In the genomic region with DNA sequence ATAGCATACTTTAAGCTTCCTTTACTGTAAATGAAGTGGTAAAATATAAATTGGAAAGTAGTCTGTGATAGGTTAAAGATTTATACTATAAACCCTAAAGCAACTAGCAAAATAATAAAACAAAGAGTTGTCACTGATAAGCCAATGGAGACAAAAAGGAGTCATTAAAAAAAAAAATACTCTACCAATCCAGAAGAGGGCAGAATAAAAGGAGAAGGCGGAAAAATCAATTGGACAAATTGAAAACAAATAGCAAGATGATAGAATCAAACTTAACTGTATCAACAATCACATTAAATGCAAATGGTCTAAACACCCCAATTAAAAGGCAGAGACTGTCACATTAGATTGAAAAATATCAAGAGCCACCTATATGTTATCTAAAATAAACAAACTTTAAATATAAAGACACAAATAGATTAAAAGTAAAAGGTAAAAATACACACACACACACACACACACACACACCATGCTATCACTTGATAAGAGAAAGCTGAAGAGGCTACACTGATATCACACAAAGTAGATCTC, we compare ENCODE assay signal across 1 cellular context.
TF ChIP-seq lines count a peak whose summit lies in the region.

No MANE protein-coding gene starts in this region.

TF ChIP-seq in WTC11, 78 proteins besides CTCF, POLR2A, EP300 and RAD21:
- TF ChIP-seq GTF2I (CRISPR knock-in tag; conservative IDR thresholded peaks at IDR 0.05) (no peak), NR2C2 (CRISPR knock-in tag; IDR thresholded peaks at IDR 0.05) (no peak), OVOL2 (CRISPR knock-in tag; IDR thresholded peaks at IDR 0.05; ENCODE audit: borderline replicate concordance) (no peak), ELF4 (CRISPR knock-in tag; IDR thresholded peaks at IDR 0.05; ENCODE audit: low read depth) (no peak)
- TF ChIP-seq, protein P1, sequence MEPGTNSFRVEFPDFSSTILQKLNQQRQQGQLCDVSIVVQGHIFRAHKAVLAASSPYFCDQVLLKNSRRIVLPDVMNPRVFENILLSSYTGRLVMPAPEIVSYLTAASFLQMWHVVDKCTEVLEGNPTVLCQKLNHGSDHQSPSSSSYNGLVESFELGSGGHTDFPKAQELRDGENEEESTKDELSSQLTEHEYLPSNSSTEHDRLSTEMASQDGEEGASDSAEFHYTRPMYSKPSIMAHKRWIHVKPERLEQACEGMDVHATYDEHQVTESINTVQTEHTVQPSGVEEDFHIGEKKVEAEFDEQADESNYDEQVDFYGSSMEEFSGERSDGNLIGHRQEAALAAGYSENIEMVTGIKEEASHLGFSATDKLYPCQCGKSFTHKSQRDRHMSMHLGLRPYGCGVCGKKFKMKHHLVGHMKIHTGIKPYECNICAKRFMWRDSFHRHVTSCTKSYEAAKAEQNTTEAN (CRISPR knock-in tag; IDR thresholded peaks at IDR 0.05), result no peak
- TF ChIP-seq, protein P2, sequence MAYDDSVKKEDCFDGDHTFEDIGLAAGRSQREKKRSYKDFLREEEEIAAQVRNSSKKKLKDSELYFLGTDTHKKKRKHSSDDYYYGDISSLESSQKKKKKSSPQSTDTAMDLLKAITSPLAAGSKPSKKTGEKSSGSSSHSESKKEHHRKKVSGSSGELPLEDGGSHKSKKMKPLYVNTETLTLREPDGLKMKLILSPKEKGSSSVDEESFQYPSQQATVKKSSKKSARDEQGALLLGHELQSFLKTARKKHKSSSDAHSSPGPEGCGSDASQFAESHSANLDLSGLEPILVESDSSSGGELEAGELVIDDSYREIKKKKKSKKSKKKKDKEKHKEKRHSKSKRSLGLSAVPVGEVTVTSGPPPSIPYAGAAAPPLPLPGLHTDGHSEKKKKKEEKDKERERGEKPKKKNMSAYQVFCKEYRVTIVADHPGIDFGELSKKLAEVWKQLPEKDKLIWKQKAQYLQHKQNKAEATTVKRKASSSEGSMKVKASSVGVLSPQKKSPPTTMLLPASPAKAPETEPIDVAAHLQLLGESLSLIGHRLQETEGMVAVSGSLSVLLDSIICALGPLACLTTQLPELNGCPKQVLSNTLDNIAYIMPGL (CRISPR knock-in tag; IDR thresholded peaks at IDR 0.05), result no peak
- TF ChIP-seq, protein P3, sequence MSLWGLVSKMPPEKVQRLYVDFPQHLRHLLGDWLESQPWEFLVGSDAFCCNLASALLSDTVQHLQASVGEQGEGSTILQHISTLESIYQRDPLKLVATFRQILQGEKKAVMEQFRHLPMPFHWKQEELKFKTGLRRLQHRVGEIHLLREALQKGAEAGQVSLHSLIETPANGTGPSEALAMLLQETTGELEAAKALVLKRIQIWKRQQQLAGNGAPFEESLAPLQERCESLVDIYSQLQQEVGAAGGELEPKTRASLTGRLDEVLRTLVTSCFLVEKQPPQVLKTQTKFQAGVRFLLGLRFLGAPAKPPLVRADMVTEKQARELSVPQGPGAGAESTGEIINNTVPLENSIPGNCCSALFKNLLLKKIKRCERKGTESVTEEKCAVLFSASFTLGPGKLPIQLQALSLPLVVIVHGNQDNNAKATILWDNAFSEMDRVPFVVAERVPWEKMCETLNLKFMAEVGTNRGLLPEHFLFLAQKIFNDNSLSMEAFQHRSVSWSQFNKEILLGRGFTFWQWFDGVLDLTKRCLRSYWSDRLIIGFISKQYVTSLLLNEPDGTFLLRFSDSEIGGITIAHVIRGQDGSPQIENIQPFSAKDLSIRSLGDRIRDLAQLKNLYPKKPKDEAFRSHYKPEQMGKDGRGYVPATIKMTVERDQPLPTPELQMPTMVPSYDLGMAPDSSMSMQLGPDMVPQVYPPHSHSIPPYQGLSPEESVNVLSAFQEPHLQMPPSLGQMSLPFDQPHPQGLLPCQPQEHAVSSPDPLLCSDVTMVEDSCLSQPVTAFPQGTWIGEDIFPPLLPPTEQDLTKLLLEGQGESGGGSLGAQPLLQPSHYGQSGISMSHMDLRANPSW (CRISPR knock-in tag; conservative IDR thresholded peaks at IDR 0.05; ENCODE audit: low read depth), result no peak
- TF ChIP-seq, protein P4, sequence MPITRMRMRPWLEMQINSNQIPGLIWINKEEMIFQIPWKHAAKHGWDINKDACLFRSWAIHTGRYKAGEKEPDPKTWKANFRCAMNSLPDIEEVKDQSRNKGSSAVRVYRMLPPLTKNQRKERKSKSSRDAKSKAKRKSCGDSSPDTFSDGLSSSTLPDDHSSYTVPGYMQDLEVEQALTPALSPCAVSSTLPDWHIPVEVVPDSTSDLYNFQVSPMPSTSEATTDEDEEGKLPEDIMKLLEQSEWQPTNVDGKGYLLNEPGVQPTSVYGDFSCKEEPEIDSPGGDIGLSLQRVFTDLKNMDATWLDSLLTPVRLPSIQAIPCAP (CRISPR knock-in tag; IDR thresholded peaks at IDR 0.05), result no peak
- TF ChIP-seq, protein P5, sequence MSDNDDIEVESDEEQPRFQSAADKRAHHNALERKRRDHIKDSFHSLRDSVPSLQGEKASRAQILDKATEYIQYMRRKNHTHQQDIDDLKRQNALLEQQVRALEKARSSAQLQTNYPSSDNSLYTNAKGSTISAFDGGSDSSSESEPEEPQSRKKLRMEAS (CRISPR knock-in tag; IDR thresholded peaks at IDR 0.05), result no peak
